9 cellular contexts compared by ENCODE assay signal in the genomic region with DNA sequence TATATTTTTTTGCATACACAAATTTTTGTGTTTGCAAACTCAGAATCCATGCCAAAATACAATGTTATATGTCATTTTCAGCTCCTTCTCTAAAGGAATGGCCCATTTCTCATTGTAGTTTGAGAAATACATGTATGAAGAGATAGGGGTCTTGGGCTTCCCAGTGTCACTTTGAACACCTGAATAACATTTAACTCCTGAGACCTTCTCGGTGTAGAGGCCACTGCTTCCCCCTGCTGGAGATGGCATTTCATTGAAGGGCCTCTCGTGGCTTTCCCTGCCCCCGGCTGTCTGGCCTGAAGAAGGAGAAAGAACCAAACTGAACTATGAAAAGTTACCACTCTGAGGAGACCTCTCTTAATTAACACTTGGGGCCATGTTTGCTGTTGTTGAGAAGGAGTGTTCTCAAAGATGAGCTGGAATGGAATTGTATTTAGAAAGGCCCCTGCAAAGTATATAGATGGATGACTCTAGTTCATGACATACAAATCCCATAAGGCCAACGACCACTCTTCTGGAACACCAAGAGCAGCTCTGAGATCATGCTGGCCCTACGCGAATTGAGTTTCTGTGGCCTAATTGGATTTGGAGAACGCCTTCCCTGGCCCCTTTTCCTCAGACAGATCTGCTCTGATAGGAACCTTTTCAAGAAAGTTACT. TPM values are rescaled to one million over a fixed set of nuclear protein-coding genes. Genes with fewer than 3 reads are reported as not detected.
DNase-seq lines count a peak whose midpoint lies in the region; ATAC-seq and TF ChIP-seq lines count a peak whose summit lies in the region.
"Had no signal": no experiment of that assay in that cellular context is flagged by ENCODE, and none has a peak within 500 bp of the region (broad histone marks: within the 10 kb centered on the region; RNA-seq: fewer than 3 reads in every experiment).

No MANE protein-coding gene starts in this region.

- no peak overlapping the region for H3K4me2 ChIP-seq in smooth muscle cell

- H2AFZ ChIP-seq in smooth muscle cell (ENCODE audit: low read depth) = no peak overlapping the region

- no peaks in the 10 kb centered on the region for H3K27me3 Mint-ChIP-seq in CD8-positive, alpha-beta memory T cell

- WGBS in smooth muscle cell (ENCODE audit: low lambda C conversion rate) = 63% methylated on average over 7 of the region's 7 CpGs

- H3K36me3 Mint-ChIP-seq in CD8-positive, alpha-beta memory T cell = peaks cover 0 to 84% (median 27%) of the 10 kb centered on the region in 3 donors

- H3K4me3 Mint-ChIP-seq in CD8-positive, alpha-beta memory T cell = no peak overlapping the region

- H3K36me3 ChIP-seq in CD8-positive, alpha-beta memory T cell (ENCODE audit: insufficient read depth, low read length) = peaks cover 22% of the 10 kb centered on the region
- H3K36me3 ChIP-seq in H7 (replicated peaks; ENCODE audit: control insufficient read depth, insufficient read depth, low read length) (no peaks in the 10 kb centered on the region; the same call in 1 of the 2 replicates), smooth muscle cell (ENCODE audit: low read depth) (no peaks in the 10 kb centered on the region)

- peak; percentile 61 for TF ChIP-seq CTCF in smooth muscle cell (IDR thresholded peaks at IDR 0.05; ENCODE audit: borderline replicate concordance, insufficient read depth, poor library complexity, severe bottlenecking)

- POLR2A ChIA-PET in CD8-positive, alpha-beta memory T cell (lab: Charles Lee) = no interaction called here

- H3K27me3 ChIP-seq in CD8-positive, alpha-beta memory T cell (ENCODE audit: insufficient read depth, low read length, poor library complexity, severe bottlenecking) = no peaks in the 10 kb centered on the region
- H3K27me3 ChIP-seq in H7 (ENCODE audit: control insufficient read depth, insufficient read depth, low read length) (no peaks in the 10 kb centered on the region), smooth muscle cell (ENCODE audit: low read depth) (no peaks in the 10 kb centered on the region)

- peaks cover 0 to 1% (median under 1%) of the 10 kb centered on the region in 3 donors for H3K4me1 Mint-ChIP-seq in CD8-positive, alpha-beta memory T cell

- H3K4me3 ChIP-seq in CD8-positive, alpha-beta memory T cell (ENCODE audit: low read length) = no peak overlapping the region
- no peak overlapping the region for H3K4me3 ChIP-seq in H7 (ENCODE audit: insufficient read depth, low read depth, low read length)
- no peak overlapping the region for H3K4me3 ChIP-seq in smooth muscle cell
- H3K4me3 ChIP-seq: SK-N-MC had no signal

- DNase-seq in CD8-positive, alpha-beta memory T cell = peak; percentile 16 to 63 (median 24)
- DNase-seq in H7 = peak; percentile 80
- DNase-seq in OCI-M1 (lab: John Stamatoyannopoulos, UW) = peak; percentile 68
- DNase-seq in activated T-helper 9 cell treated with anti-CD3 and anti-CD28 coated beads, Interleukin-2, amount 50 U/mL, for 16 hours (ENCODE audit: low read depth) = peak; percentile 13
- DNase-seq in Right ventricle myocardium superior = no peak
- no peak for DNase-seq in smooth muscle cell (lab: John Stamatoyannopoulos, UW; ENCODE audit: unreplicated experiment)

- no peaks in the 10 kb centered on the region for H3K79me2 ChIP-seq in smooth muscle cell (ENCODE audit: low read depth)

- no peaks in the 10 kb centered on the region for H3K9me3 Mint-ChIP-seq in CD8-positive, alpha-beta memory T cell

- H4K20me1 ChIP-seq in smooth muscle cell (ENCODE audit: low read depth) = peaks cover 32% of the 10 kb centered on the region

- H3F3A ChIP-seq in smooth muscle cell (ENCODE audit: low read depth) = no peaks in the 10 kb centered on the region

- no peaks in the 10 kb centered on the region for H3K9me3 ChIP-seq in CD8-positive, alpha-beta memory T cell (ENCODE audit: low read length)
- no peaks in the 10 kb centered on the region for H3K9me3 ChIP-seq in smooth muscle cell (replicated peaks; ENCODE audit: low read depth)

- CTCF ChIA-PET in CD8-positive, alpha-beta memory T cell (lab: Charles Lee) = interaction anchor here (0.7 kb wide), 1 partner anchor 18 kb away, joined by 3 read pairs; no protein-coding TSS in a partner anchor

- H3K9ac ChIP-seq in smooth muscle cell (ENCODE audit: low read depth) = no peak overlapping the region

- H3K27ac ChIP-seq in CD8-positive, alpha-beta memory T cell (ENCODE audit: low read depth, low read length) = no peak overlapping the region
- no peak overlapping the region for H3K27ac ChIP-seq in smooth muscle cell (ENCODE audit: low read depth)
- H3K27ac ChIP-seq: SK-N-MC had no signal

- H3K4me1 ChIP-seq in CD8-positive, alpha-beta memory T cell (ENCODE audit: insufficient read depth, low read length) = no peaks in the 10 kb centered on the region
- peaks cover 3% of the 10 kb centered on the region for H3K4me1 ChIP-seq in smooth muscle cell (ENCODE audit: low read depth)

- H3K27ac Mint-ChIP-seq in CD8-positive, alpha-beta memory T cell = peak overlapping the region in 4 of 8 donors; percentile 20 to 42 (median 31)

- intact Hi-C loops in Right ventricle myocardium superior (cut with DNase I) = loop anchor here (2.0 kb wide), 1 partner anchor 211 kb away; no protein-coding TSS in a partner anchor

- ATAC-seq in Right ventricle myocardium superior (ENCODE audit: poor library complexity) (peak; percentile 72), HG03139 (IDR thresholded peaks at IDR 0.05; ENCODE audit: unreplicated experiment) (no peak), GM18502 (IDR thresholded peaks at IDR 0.05; ENCODE audit: poor library complexity, unreplicated experiment) (no peak)

RNA-seq across cellular contexts. Expression of a gene that starts 58.8 kb away (rescaled TPM):
- 10 to 100 TPM; 36.6 to 40.3 TPM for total RNA-seq in CD8-positive, alpha-beta memory T cell
- polyA plus RNA-seq in CD8-positive, alpha-beta memory T cell = 31.5 TPM
- 14.0 and 19.9 TPM in 2 replicates for total RNA-seq in H7 (2014; rRNA removed; shearing (Covaris generic))
- 66.7 TPM for total RNA-seq in Right ventricle myocardium superior
- total RNA-seq in smooth muscle cell = 11.3 and 14.9 TPM in 2 replicates
- 28.2 and 29.9 TPM in 2 replicates for polyA plus RNA-seq in smooth muscle cell

Comparison
In these comparisons a context has a peak if more than half of its experiments do, and no peak if none do; other contexts are left out.
1. DNase-seq: peak in CD8-positive, alpha-beta memory T cell (5 of 5), H7 (single experiment), OCI-M1 (single experiment) and activated T-helper 9 cell treated with anti-CD3 and anti-CD28 coated beads, Interleukin-2, amount 50 U/mL, for 16 hours (single experiment); none in Right ventricle myocardium superior (single experiment) and smooth muscle cell (single experiment).